Comparison of ENCODE assay signal across 4 cellular contexts in genomic region chr15:72725851-72726250, GRCh38. TPM values are rescaled to one million over a fixed set of nuclear protein-coding genes. Genes with fewer than 3 reads are reported as not detected.
"Had no signal": no experiment of that assay in that cellular context is flagged by ENCODE, and none has a peak within 500 bp of the region (broad histone marks: within the 10 kb centered on the region; RNA-seq: fewer than 3 reads in every experiment).

No MANE protein-coding gene starts in this region.

RNA-seq across cellular contexts. Expression of gene HIGD2B, which starts 39.9 kb away (rescaled TPM):
- total RNA-seq: LHCN-M2, M059J, MCF 10A, NCI-H460 had no signal
